In the genomic region with DNA sequence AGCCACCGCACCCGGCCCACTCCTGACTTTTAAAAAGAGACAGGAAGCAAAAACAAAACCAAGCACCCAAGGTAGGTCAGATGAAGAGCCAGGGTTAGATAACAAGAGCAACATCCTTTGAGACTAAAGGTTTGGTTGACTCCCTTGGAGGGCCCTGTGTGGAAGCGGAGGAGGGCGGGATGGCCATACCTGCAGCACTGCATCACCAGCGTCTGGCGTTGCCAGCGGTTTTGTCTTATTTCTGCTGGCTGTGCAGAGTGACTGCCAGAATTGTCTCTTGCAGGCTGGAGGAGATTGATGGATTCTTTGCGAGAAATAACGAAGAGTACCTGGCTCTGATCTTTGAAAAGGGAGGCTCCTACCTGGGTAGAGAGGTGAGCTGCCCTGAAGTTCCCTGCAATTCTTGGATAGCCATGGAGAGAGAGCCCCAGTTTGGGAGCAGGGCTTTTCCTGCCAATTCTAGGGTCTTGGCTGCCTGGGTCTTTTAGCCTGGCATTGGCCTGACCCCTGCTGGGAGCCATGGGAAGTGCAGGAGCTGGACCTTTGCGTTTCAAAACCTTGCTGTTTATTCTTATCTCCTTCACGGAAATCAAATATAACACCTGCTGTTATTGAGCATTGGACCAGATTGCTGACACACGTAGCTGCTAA, we compare ENCODE assay signal across 8 cellular contexts. TPM values are rescaled to one million over a fixed set of nuclear protein-coding genes. Genes with fewer than 3 reads are reported as not detected.
DNase-seq lines count a peak whose midpoint lies in the region; ATAC-seq and TF ChIP-seq lines count a peak whose summit lies in the region.

No MANE protein-coding gene starts in this region.

- no peak overlapping the region for H2AK5ac ChIP-seq in IMR-90 (ENCODE audit: low read depth, low read length)

- H3K56ac ChIP-seq in IMR-90 (ENCODE audit: extremely low read depth, insufficient read depth, low read length) = no peak overlapping the region

- dilution Hi-C loops in IMR-90 (cut with HindIII; ENCODE audit: low sequenced_read_pairs, unreplicated experiment) = no loop called here

- H4K8ac ChIP-seq in IMR-90 (ENCODE audit: low read depth in 2 of 2, low read length in 2 of 2) = no peak overlapping the region

- peaks cover 13 to 51% of the 10 kb centered on the region in 2 experiments for H3K79me1 ChIP-seq in IMR-90 (ENCODE audit: low read depth in 1 of 2, low read length in 2 of 2)

- peak; percentile 87 for DNase-seq in DMS 273 (lab: John Stamatoyannopoulos, UW; ENCODE audit: unreplicated experiment)
- DNase-seq in DMS 273 treated with DMSO at 0.1 percent for 48 hours (lab: John Stamatoyannopoulos, UW) = no peak
- DNase-seq in IMR-90 = peak; percentile 43
- DNase-seq in SW480 (ENCODE audit: low spot score) = peak; percentile 26
- DNase-seq in adipocyte (ENCODE audit: low read depth) = peak; percentile 82
- DNase-seq in right atrium auricular region (ENCODE audit: low spot score) = peak; percentile 74
- DNase-seq in smooth muscle cell (lab: John Stamatoyannopoulos, UW; ENCODE audit: unreplicated experiment) = peak; percentile 25

- H2BK120ac ChIP-seq in IMR-90 (ENCODE audit: low read depth, low read length) = no peak overlapping the region

- CTCF ChIA-PET in IMR-90 (lab: Yijun Ruan, JAX) = interaction anchor here (0.6 to 1.2 kb wide), 6 partner anchors 9 to 1761 kb away, joined by 3 to 4 read pairs (median 3); no protein-coding TSS in a partner anchor

- H4K91ac ChIP-seq in IMR-90 (ENCODE audit: insufficient read depth, low read depth, low read length) = no peak overlapping the region

- H3K9ac ChIP-seq in IMR-90 (ENCODE audit: low read depth, low read length) (no peak overlapping the region), adipocyte (ENCODE audit: low read length) (no peak overlapping the region), smooth muscle cell (ENCODE audit: low read depth) (no peak overlapping the region)

- H3K9me1 ChIP-seq in IMR-90 (ENCODE audit: insufficient read depth, low read length) = peaks cover 8% of the 10 kb centered on the region

- H3K4me2 ChIP-seq in IMR-90 (ENCODE audit: low read depth, low read length) (no peak overlapping the region), smooth muscle cell (no peak overlapping the region)

- H3K27me3 ChIP-seq in IMR-90 (ENCODE audit: control insufficient read depth, insufficient read depth, low read length) (no peaks in the 10 kb centered on the region), adipocyte (replicated peaks; ENCODE audit: control insufficient read depth, insufficient read depth, low read length) (no peaks in the 10 kb centered on the region), right atrium auricular region (no peaks in the 10 kb centered on the region), smooth muscle cell (ENCODE audit: low read depth) (no peaks in the 10 kb centered on the region)

- no peak overlapping the region for H3K14ac ChIP-seq in IMR-90 (replicated peaks; ENCODE audit: low read depth, low read length)

- POLR2A ChIA-PET in IMR-90 (lab: Charles Lee; ENCODE audit: unreplicated experiment) = no interaction called here

- intact Hi-C loops in IMR-90 (cut with micrococcal nuclease) = loop anchor here (1.0 to 5.0 kb wide), 2 partner anchors 296 to 311 kb away; a partner anchor contains a TSS

- H4K20me1 ChIP-seq in IMR-90 (ENCODE audit: insufficient read depth, low read length) = peaks cover 40% of the 10 kb centered on the region
- H4K20me1 ChIP-seq in smooth muscle cell (ENCODE audit: low read depth) = no peaks in the 10 kb centered on the region

- in situ Hi-C loops in IMR-90 (cut with MboI; ENCODE audit: low sequenced_read_pairs) = no loop called here

- H3K4me3 ChIP-seq in IMR-90 (ENCODE audit: insufficient read depth, low read depth, low read length) (no peak overlapping the region), adipocyte (ENCODE audit: low read length) (no peak overlapping the region), right atrium auricular region (no peak overlapping the region), smooth muscle cell (no peak overlapping the region)

- no peak overlapping the region for H4K5ac ChIP-seq in IMR-90 (ENCODE audit: low read depth, low read length)

- H3K4me1 ChIP-seq in IMR-90 (ENCODE audit: control insufficient read depth, insufficient read depth, low read length) (peaks cover 2% of the 10 kb centered on the region; the same call in 1 of the 2 replicates), adipocyte (ENCODE audit: control insufficient read depth, insufficient read depth, low read length) (peaks cover 9% of the 10 kb centered on the region), right atrium auricular region (peaks cover 0 to 27% of the 10 kb centered on the region in 2 donors), smooth muscle cell (ENCODE audit: low read depth) (no peaks in the 10 kb centered on the region)

- H3K4ac ChIP-seq in IMR-90 (ENCODE audit: low read depth, low read length) = no peak overlapping the region

- no TSS peak for BruUV-seq in IMR-90 (replicated peaks; lab: Mats Ljungman, UMichigan)

- no CpG with 5 or more reads among the region's 12 CpGs for WGBS in IMR-90 (ENCODE audit: extremely low coverage in 2 of 2, insufficient read length in 1 of 2), 2 experiments
- 72% methylated on average over 12 of the region's 12 CpGs for WGBS in smooth muscle cell (ENCODE audit: low lambda C conversion rate)

- peak; percentile 93 for TF ChIP-seq RAD21 in IMR-90 (IDR thresholded peaks at IDR 0.05; ENCODE audit: low read length)

- ATAC-seq in IMR-90 (ENCODE audit: low read depth) (peak; percentile 24; the same call in 1 of the 2 replicates), GM21381 (IDR thresholded peaks at IDR 0.05; ENCODE audit: unreplicated experiment) (no peak)

- TF ChIP-seq POLR2A in IMR-90 (IDR thresholded peaks at IDR 0.05; ENCODE audit: low read depth, low read length) = no peak

- H2BK15ac ChIP-seq in IMR-90 (ENCODE audit: low read depth, low read length) = no peak overlapping the region

- H3K9me3 ChIP-seq in IMR-90 (ENCODE audit: control insufficient read depth, insufficient read depth, low read length) = no peaks in the 10 kb centered on the region
- no peaks in the 10 kb centered on the region for H3K9me3 ChIP-seq in adipocyte (ENCODE audit: control insufficient read depth, low read length)
- H3K9me3 ChIP-seq in right atrium auricular region = no peaks in the 10 kb centered on the region
- no peaks in the 10 kb centered on the region for H3K9me3 ChIP-seq in smooth muscle cell (replicated peaks; ENCODE audit: low read depth)

- H2AFZ ChIP-seq in IMR-90 (replicated peaks; ENCODE audit: low read length, poor library complexity) = no peak overlapping the region
- no peak overlapping the region for H2AFZ ChIP-seq in smooth muscle cell (ENCODE audit: low read depth)

- no peaks in the 10 kb centered on the region for H3F3A ChIP-seq in smooth muscle cell (ENCODE audit: low read depth)

- TF ChIP-seq CTCF in IMR-90 (conservative IDR thresholded peaks at IDR 0.05; ENCODE audit: low read depth, low read length) (peak; percentile 82), right atrium auricular region (IDR thresholded peaks at IDR 0.05) (peak; percentile 92 to 95), smooth muscle cell (IDR thresholded peaks at IDR 0.05; ENCODE audit: borderline replicate concordance, insufficient read depth, poor library complexity, severe bottlenecking) (peak; percentile 94)

- no peak overlapping the region for H2BK5ac ChIP-seq in IMR-90 (ENCODE audit: low read depth, low read length, poor library complexity, severe bottlenecking)

- H3K18ac ChIP-seq in IMR-90 (ENCODE audit: low read depth, low read length) = no peak overlapping the region

- peaks cover 89% of the 10 kb centered on the region for H3K36me3 ChIP-seq in IMR-90 (ENCODE audit: control insufficient read depth, insufficient read depth, low read length)
- H3K36me3 ChIP-seq in adipocyte (ENCODE audit: control insufficient read depth, insufficient read depth, low read length, severe bottlenecking) = peaks cover 15% of the 10 kb centered on the region
- H3K36me3 ChIP-seq in right atrium auricular region = peaks cover 31% of the 10 kb centered on the region
- H3K36me3 ChIP-seq in smooth muscle cell (ENCODE audit: low read depth) = no peaks in the 10 kb centered on the region

- H3K27ac ChIP-seq in IMR-90 (ENCODE audit: insufficient read depth, low read length) (no peak overlapping the region), right atrium auricular region (no peak overlapping the region), smooth muscle cell (ENCODE audit: low read depth) (no peak overlapping the region)

- peak overlapping the region; percentile 68 for H2AK9ac ChIP-seq in IMR-90 (replicated peaks; ENCODE audit: low read depth, low read length, poor library complexity)

- no peak overlapping the region for H2BK20ac ChIP-seq in IMR-90 (ENCODE audit: low read depth, low read length)

- no peak overlapping the region for H3K23ac ChIP-seq in IMR-90 (ENCODE audit: low read depth, low read length)

- no peaks in the 10 kb centered on the region for H3K79me2 ChIP-seq in smooth muscle cell (ENCODE audit: low read depth)

TF ChIP-seq in IMR-90, 13 proteins besides CTCF, POLR2A, EP300 and RAD21 (continues in another document):
- TF ChIP-seq, protein P1, sequence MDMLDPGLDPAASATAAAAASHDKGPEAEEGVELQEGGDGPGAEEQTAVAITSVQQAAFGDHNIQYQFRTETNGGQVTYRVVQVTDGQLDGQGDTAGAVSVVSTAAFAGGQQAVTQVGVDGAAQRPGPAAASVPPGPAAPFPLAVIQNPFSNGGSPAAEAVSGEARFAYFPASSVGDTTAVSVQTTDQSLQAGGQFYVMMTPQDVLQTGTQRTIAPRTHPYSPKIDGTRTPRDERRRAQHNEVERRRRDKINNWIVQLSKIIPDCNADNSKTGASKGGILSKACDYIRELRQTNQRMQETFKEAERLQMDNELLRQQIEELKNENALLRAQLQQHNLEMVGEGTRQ (IDR thresholded peaks at IDR 0.05; ENCODE audit: low read depth, low read length) = no peak
- TF ChIP-seq RCOR1 (IDR thresholded peaks at IDR 0.05; ENCODE audit: insufficient replicate concordance, low read length) (no peak), CEBPB (IDR thresholded peaks at IDR 0.05; ENCODE audit: low read depth, low read length) (no peak), SMC3 (IDR thresholded peaks at IDR 0.05; ENCODE audit: low read depth, low read length) (peak; percentile 77), MAFK (IDR thresholded peaks at IDR 0.05; ENCODE audit: low read depth, low read length) (no peak)

RNA-seq across cellular contexts. Expression of a gene that starts 24.0 kb away (rescaled TPM):
- total RNA-seq in IMR-90 (2012; rRNA removed) = 93.3 and 102 TPM in 2 replicates
- 765 and 791 TPM in 2 replicates for polyA plus RNA-seq in IMR-90 (2012; rRNA removed)
- polyA plus RNA-seq in IMR-90 (2012; cell fraction: cytosol; rRNA removed) = 1,392 and 1,573 TPM in 2 replicates
- 755 and 1,109 TPM in 2 replicates for polyA plus RNA-seq in IMR-90 (2012; cell fraction: nucleus; rRNA removed; ENCODE audit: low replicate concordance)
- 100 to 1,000 TPM; 199 to 332 TPM for total RNA-seq in right atrium auricular region
- 71.5 and 74.2 TPM in 2 replicates for total RNA-seq in smooth muscle cell
- 75.8 and 91.2 TPM in 2 replicates for polyA plus RNA-seq in smooth muscle cell

RNA-seq across cellular contexts. Expression of a gene that starts 51.4 kb away (rescaled TPM):
- total RNA-seq in IMR-90 (2012; rRNA removed) (0.18 and 0.28 TPM in 2 replicates), right atrium auricular region (not detected), smooth muscle cell (not detected in 2 replicates)
- polyA plus RNA-seq in IMR-90 (2012; rRNA removed) (0.03 and 0.05 TPM in 2 replicates), smooth muscle cell (0.39 TPM in 1 of 2 replicates, not detected in the other)
- polyA plus RNA-seq in IMR-90 (2012; cell fraction: cytosol; rRNA removed) = 0.03 and 0.07 TPM in 2 replicates
- 0.07 and 0.15 TPM in 2 replicates for polyA plus RNA-seq in IMR-90 (2012; cell fraction: nucleus; rRNA removed; ENCODE audit: low replicate concordance)
